Comparison of ENCODE assay signal across 25 cellular contexts in genomic region chr2:41420872-41421271, GRCh38.
"Had no signal": no experiment of that assay in that cellular context is flagged by ENCODE, and none has a peak within 500 bp of the region (broad histone marks: within the 10 kb centered on the region; RNA-seq: fewer than 3 reads in every experiment).

No MANE protein-coding gene starts in this region.

- H3K9me3 ChIP-seq: neutrophil, pancreas, prostate gland, right lobe of liver, sigmoid colon, stomach, thoracic aorta, thyroid gland, tibial nerve, upper lobe of left lung, vagina had no signal

- H3K27ac ChIP-seq: neutrophil, pancreas, prostate gland, right lobe of liver, sigmoid colon, stomach, thoracic aorta, thyroid gland, tibial nerve, upper lobe of left lung, vagina had no signal

- H3K36me3 ChIP-seq: neutrophil, pancreas, prostate gland, right lobe of liver, sigmoid colon, stomach, thoracic aorta, thyroid gland, tibial nerve, upper lobe of left lung, vagina had no signal

- DNase-seq: natural killer cell; nephron progenitor cell; nucleus accumbens; pancreas; retina; right cardiac atrium; right lobe of liver; sigmoid colon; small intestine; stimulated activated CD4-positive, alpha-beta T cell treated with anti-CD3 and anti-CD28 coated beads, Interleukin-15, amount 100 ng/mL, for 24 hours; stimulated activated CD4-positive, alpha-beta T cell treated with anti-CD3 and anti-CD28 coated beads, Interleukin-2, amount 100 ng/mL, for 24 hours; stimulated activated CD4-positive, alpha-beta T cell treated with anti-CD3 and anti-CD28 coated beads, Interleukin-2, amount 100 ng/mL, for 48 hours; stimulated activated CD4-positive, alpha-beta T cell treated with anti-CD3 and anti-CD28 coated beads, Interleukin-4, amount 100 ng/mL, for 24 hours; stimulated activated naive B cell treated with anti-CD40 and anti-IgM and Interleukin-4, amounts not matched to agents 10 μg/mL and 1 μg/mL and 100 μg/mL, for 72 hours; stimulated activated naive CD4-positive, alpha-beta T cell treated with Interleukin-2 at 50 U/mL for 16 hours; stomach; thyroid gland; trophoblast cell; upper lobe of left lung had no signal

- ATAC-seq: natural killer cell; pancreas; right cardiac atrium; right lobe of liver; stimulated activated effector memory CD8-positive, alpha-beta T cell treated with anti-CD3 and anti-CD28 coated beads, Interleukin-12 subunit alpha, Interleukin-12 subunit beta, amount 100 ng/mL, for 72 hours had no signal

- H3K27me3 ChIP-seq: neutrophil, pancreas, right lobe of liver, sigmoid colon, stomach, thyroid gland, tibial nerve, upper lobe of left lung, vagina had no signal

- H3K4me1 ChIP-seq: pancreas, prostate gland, right lobe of liver, tibial nerve, upper lobe of left lung, vagina had no signal

- H3K4me3 ChIP-seq: pancreas, prostate gland, right lobe of liver, sigmoid colon, stomach, thoracic aorta, thyroid gland, tibial nerve, upper lobe of left lung, vagina had no signal
